ENCODE assay signal across 30 cellular contexts in the genomic region with DNA sequence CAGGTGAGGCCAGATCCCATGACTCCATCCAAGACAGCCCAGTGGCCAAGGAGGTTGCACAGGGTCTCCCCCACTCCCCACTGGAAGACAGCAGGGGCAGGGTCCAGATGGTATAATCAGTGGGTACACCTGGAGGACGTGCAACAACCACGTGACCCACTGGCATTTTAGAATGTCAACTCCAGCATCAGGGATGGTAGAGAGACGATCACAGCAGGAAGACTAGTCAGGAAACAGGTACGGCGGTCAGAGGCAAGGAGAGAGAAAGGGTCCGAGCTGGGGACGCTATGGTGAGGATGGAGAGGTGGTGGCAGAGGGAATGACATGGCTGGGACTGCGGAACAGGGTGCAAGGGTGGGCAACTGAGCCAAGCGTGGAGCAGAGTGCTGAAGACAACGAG. TPM values are rescaled to one million over a fixed set of nuclear protein-coding genes. Genes with fewer than 3 reads are reported as not detected.
DNase-seq lines count a peak whose midpoint lies in the region; ATAC-seq and TF ChIP-seq lines count a peak whose summit lies in the region.
"Had no signal": no experiment of that assay in that cellular context is flagged by ENCODE, and none has a peak within 500 bp of the region (broad histone marks: within the 10 kb centered on the region; RNA-seq: fewer than 3 reads in every experiment).

No MANE protein-coding gene starts in this region.

- 0 out of 2 replicates have a peak overlapping the region, but pooled peaks have one; percentile 69 for H3K27ac ChIP-seq in VCaP
- H3K27ac ChIP-seq: BLaER1, brain microvascular endothelial cell, left ventricle myocardium inferior, ovary, WERI-Rb-1 had no signal

- peak overlapping the region; percentile 22 for H3K27ac Mint-ChIP-seq in activated naive CD8-positive, alpha-beta T cell treated with anti-CD3 and anti-CD28 coated beads, Interleukin-2, amount 10 ng/mL, durations not matched to agents 7 days and 5 days
- H3K27ac Mint-ChIP-seq in activated naive CD8-positive, alpha-beta T cell treated with anti-CD3 and anti-CD28 coated beads for 36 hours = no peak overlapping the region
- H3K27ac Mint-ChIP-seq in memory B cell = peak overlapping the region; percentile 90
- H3K27ac Mint-ChIP-seq in stimulated activated memory B cell treated with anti-CD40 and anti-IgM and Interleukin-4, amounts not matched to agents 10 μg/mL and 1 μg/mL and 100 μg/mL, for 72 hours = peak overlapping the region; percentile 64
- H3K27ac Mint-ChIP-seq: activated CD4-positive, alpha-beta T cell treated with anti-CD3 and anti-CD28 coated beads, Interleukin-2, amount 10 ng/mL, durations not matched to agents 7 days and 5 days; GM23338; natural killer cell had no signal

- ATAC-seq in activated naive CD8-positive, alpha-beta T cell treated with anti-CD3 and anti-CD28 coated beads, Interleukin-2, amount 10 ng/mL, durations not matched to agents 7 days and 5 days (ENCODE audit: low read depth) = no peak
- no peak for ATAC-seq in memory B cell (ENCODE audit: low read depth)
- ATAC-seq in stimulated activated memory B cell treated with anti-CD40 and anti-IgM and Interleukin-4, amounts not matched to agents 10 μg/mL and 1 μg/mL and 100 μg/mL, for 72 hours = no peak
- ATAC-seq in HG03460 (IDR thresholded peaks at IDR 0.05; ENCODE audit: unreplicated experiment) = no peak
- ATAC-seq in HG02981 (IDR thresholded peaks at IDR 0.05; ENCODE audit: unreplicated experiment) = no peak
- ATAC-seq: GM23338, natural killer cell had no signal

- H3K9me3 Mint-ChIP-seq in activated naive CD8-positive, alpha-beta T cell treated with anti-CD3 and anti-CD28 coated beads, Interleukin-2, amount 10 ng/mL, durations not matched to agents 7 days and 5 days = no peaks in the 10 kb centered on the region
- H3K9me3 Mint-ChIP-seq in activated naive CD8-positive, alpha-beta T cell treated with anti-CD3 and anti-CD28 coated beads for 36 hours = no peaks in the 10 kb centered on the region
- no peaks in the 10 kb centered on the region for H3K9me3 Mint-ChIP-seq in memory B cell
- H3K9me3 Mint-ChIP-seq in stimulated activated memory B cell treated with anti-CD40 and anti-IgM and Interleukin-4, amounts not matched to agents 10 μg/mL and 1 μg/mL and 100 μg/mL, for 72 hours = no peaks in the 10 kb centered on the region
- H3K9me3 Mint-ChIP-seq: activated CD4-positive, alpha-beta T cell treated with anti-CD3 and anti-CD28 coated beads, Interleukin-2, amount 10 ng/mL, durations not matched to agents 7 days and 5 days; GM23338; natural killer cell had no signal

- H3K36me3 Mint-ChIP-seq in activated naive CD8-positive, alpha-beta T cell treated with anti-CD3 and anti-CD28 coated beads, Interleukin-2, amount 10 ng/mL, durations not matched to agents 7 days and 5 days = peaks cover 20% of the 10 kb centered on the region
- H3K36me3 Mint-ChIP-seq in activated naive CD8-positive, alpha-beta T cell treated with anti-CD3 and anti-CD28 coated beads for 36 hours = peaks cover 10% of the 10 kb centered on the region
- peaks cover 20% of the 10 kb centered on the region for H3K36me3 Mint-ChIP-seq in memory B cell
- H3K36me3 Mint-ChIP-seq in stimulated activated memory B cell treated with anti-CD40 and anti-IgM and Interleukin-4, amounts not matched to agents 10 μg/mL and 1 μg/mL and 100 μg/mL, for 72 hours = peaks cover 29% of the 10 kb centered on the region

- peaks cover 13% of the 10 kb centered on the region for H3K4me1 Mint-ChIP-seq in activated naive CD8-positive, alpha-beta T cell treated with anti-CD3 and anti-CD28 coated beads, Interleukin-2, amount 10 ng/mL, durations not matched to agents 7 days and 5 days
- H3K4me1 Mint-ChIP-seq in activated naive CD8-positive, alpha-beta T cell treated with anti-CD3 and anti-CD28 coated beads for 36 hours = peaks cover 3% of the 10 kb centered on the region
- peaks cover 35% of the 10 kb centered on the region for H3K4me1 Mint-ChIP-seq in memory B cell
- peaks cover 45% of the 10 kb centered on the region for H3K4me1 Mint-ChIP-seq in stimulated activated memory B cell treated with anti-CD40 and anti-IgM and Interleukin-4, amounts not matched to agents 10 μg/mL and 1 μg/mL and 100 μg/mL, for 72 hours

- no peaks in the 10 kb centered on the region for H3K27me3 Mint-ChIP-seq in activated naive CD8-positive, alpha-beta T cell treated with anti-CD3 and anti-CD28 coated beads, Interleukin-2, amount 10 ng/mL, durations not matched to agents 7 days and 5 days
- H3K27me3 Mint-ChIP-seq in activated naive CD8-positive, alpha-beta T cell treated with anti-CD3 and anti-CD28 coated beads for 36 hours = no peaks in the 10 kb centered on the region
- no peaks in the 10 kb centered on the region for H3K27me3 Mint-ChIP-seq in memory B cell
- H3K27me3 Mint-ChIP-seq in stimulated activated memory B cell treated with anti-CD40 and anti-IgM and Interleukin-4, amounts not matched to agents 10 μg/mL and 1 μg/mL and 100 μg/mL, for 72 hours = no peaks in the 10 kb centered on the region
- H3K27me3 Mint-ChIP-seq: activated CD4-positive, alpha-beta T cell treated with anti-CD3 and anti-CD28 coated beads, Interleukin-2, amount 10 ng/mL, durations not matched to agents 7 days and 5 days had no signal

- POLR2A ChIA-PET in activated naive CD8-positive, alpha-beta T cell treated with anti-CD3 and anti-CD28 coated beads, Interleukin-2, amount 10 ng/mL, durations not matched to agents 7 days and 5 days (lab: Charles Lee) = no interaction called here

- DNase-seq in activated naive CD8-positive, alpha-beta T cell treated with anti-CD3 and anti-CD28 coated beads, Interleukin-2, amount 10 ng/mL, durations not matched to agents 7 days and 5 days = no peak
- DNase-seq in activated naive CD8-positive, alpha-beta T cell treated with anti-CD3 and anti-CD28 coated beads for 36 hours = no peak
- DNase-seq in memory B cell (ENCODE audit: low spot score in 2 of 2) (no peak), activated gamma-delta T cell (lab: John Stamatoyannopoulos, UW) (no peak)
- DNase-seq: ACHN; activated CD4-positive, alpha-beta T cell treated with anti-CD3 and anti-CD28 coated beads, Interleukin-2, amount 10 ng/mL, durations not matched to agents 7 days and 5 days; activated CD8-positive, alpha-beta memory T cell treated with anti-CD3 and anti-CD28 coated beads, Interleukin-2, amount 50 U/mL, for 4 hours; brain microvascular endothelial cell; Calu3; DMS79 treated with DMSO at 0.1 percent for 48 hours; dorsolateral prefrontal cortex; left ventricle myocardium inferior; midbrain; natural killer cell; NCI-H1105; NCI-H187 treated with DMSO at 0.1 percent for 48 hours; NCI-H2227 treated with DMSO at 0.1 percent for 48 hours; NCI-H526 treated with DMSO at 0.1 percent for 48 hours; ovary; retina; SHP77 treated with DMSO at 0.1 percent for 48 hours; stimulated activated CD4-positive, alpha-beta T cell treated with anti-CD3 and anti-CD28 coated beads, Interleukin-2, amount 100 ng/mL, for 24 hours; T-helper 9 cell; WERI-Rb-1 had no signal

- TF ChIP-seq CTCF in VCaP (conservative IDR thresholded peaks at IDR 0.05) = no peak

- H3K4me3 Mint-ChIP-seq in activated naive CD8-positive, alpha-beta T cell treated with anti-CD3 and anti-CD28 coated beads, Interleukin-2, amount 10 ng/mL, durations not matched to agents 7 days and 5 days = no peak overlapping the region
- no peak overlapping the region for H3K4me3 Mint-ChIP-seq in activated naive CD8-positive, alpha-beta T cell treated with anti-CD3 and anti-CD28 coated beads for 36 hours
- no peak overlapping the region for H3K4me3 Mint-ChIP-seq in memory B cell
- H3K4me3 Mint-ChIP-seq in stimulated activated memory B cell treated with anti-CD40 and anti-IgM and Interleukin-4, amounts not matched to agents 10 μg/mL and 1 μg/mL and 100 μg/mL, for 72 hours = no peak overlapping the region
- H3K4me3 Mint-ChIP-seq: activated CD4-positive, alpha-beta T cell treated with anti-CD3 and anti-CD28 coated beads, Interleukin-2, amount 10 ng/mL, durations not matched to agents 7 days and 5 days; GM23338; natural killer cell had no signal

RNA-seq across cellular contexts. Expression of a gene that starts 23.0 kb away (rescaled TPM):
- total RNA-seq in activated naive CD8-positive, alpha-beta T cell treated with anti-CD3 and anti-CD28 coated beads, Interleukin-2, amount 10 ng/mL, durations not matched to agents 7 days and 5 days = 10 to 100 TPM; 27.0 to 27.7 TPM
- total RNA-seq in activated naive CD8-positive, alpha-beta T cell treated with anti-CD3 and anti-CD28 coated beads for 36 hours = 10 to 100 TPM; 22.7 to 23.3 TPM
